Comparison of ENCODE assay signal across 8 cellular contexts in genomic region chr7:74206589-74207120, GRCh38. TPM values are rescaled to one million over a fixed set of nuclear protein-coding genes. Genes with fewer than 3 reads are reported as not detected.
DNase-seq lines count a peak whose midpoint lies in the region; ATAC-seq and TF ChIP-seq lines count a peak whose summit lies in the region.

No MANE protein-coding gene starts in this region.

- in situ Hi-C loops in KBM-7 (cut with MboI; ENCODE audit: low pct_unique_long_range_greater_than_20kb, low sequenced_read_pairs), result no loop called here

- TF ChIP-seq CTCF in RWPE2 (IDR thresholded peaks at IDR 0.05; ENCODE audit: poor library complexity, severe bottlenecking) (peak; percentile 95), fibroblast of villous mesenchyme (IDR thresholded peaks at IDR 0.05; ENCODE audit: insufficient read depth, low read depth, low read length) (peak; percentile 96), neutrophil (IDR thresholded peaks at IDR 0.05) (peak; percentile 97)

- no peak overlapping the region for H3K4me3 ChIP-seq in RWPE2 (ENCODE audit: severe bottlenecking)
- no peak overlapping the region for H3K4me3 ChIP-seq in fibroblast of villous mesenchyme (ENCODE audit: low read depth, low read length)
- H3K4me3 ChIP-seq in neutrophil (ENCODE audit: low read depth in 1 of 2, low read length in 1 of 2), result peak overlapping the region; percentile 33 to 52
- peak overlapping the region; percentile 70 to 75 for H3K4me3 ChIP-seq in stomach smooth muscle (ENCODE audit: low read length in 2 of 2)

- H3K27ac ChIP-seq in RWPE2 (ENCODE audit: poor library complexity, severe bottlenecking), result no peak overlapping the region
- H3K27ac ChIP-seq in neutrophil, result peak overlapping the region; percentile 46
- no peak overlapping the region for H3K27ac ChIP-seq in stomach smooth muscle (ENCODE audit: low read length)

- peak overlapping the region; percentile 47 to 48 for H3K9ac ChIP-seq in stomach smooth muscle (ENCODE audit: low read length in 2 of 2)

- H3K4me1 ChIP-seq in RWPE2 (ENCODE audit: insufficient read depth, poor library complexity, severe bottlenecking), result peaks cover 12% of the 10 kb centered on the region
- H3K4me1 ChIP-seq in neutrophil (ENCODE audit: control insufficient read depth in 1 of 2, insufficient read depth in 1 of 2, low read depth in 1 of 2, low read length in 1 of 2), result peaks cover 27 to 31% of the 10 kb centered on the region in 2 experiments
- H3K4me1 ChIP-seq in stomach smooth muscle (ENCODE audit: control insufficient read depth, insufficient read depth, low read length), result peaks cover 7% of the 10 kb centered on the region

- ATAC-seq in RWPE2 (ENCODE audit: low read depth), result peak; percentile 53
- no peak for ATAC-seq in HG03457 (IDR thresholded peaks at IDR 0.05; ENCODE audit: unreplicated experiment)

- no peaks in the 10 kb centered on the region for H3K9me3 ChIP-seq in RWPE2 (ENCODE audit: severe bottlenecking)
- no peaks in the 10 kb centered on the region for H3K9me3 ChIP-seq in neutrophil
- H3K9me3 ChIP-seq in stomach smooth muscle (ENCODE audit: control insufficient read depth in 2 of 2, low read length in 2 of 2), result no peaks in the 10 kb centered on the region

- DNase-seq in GM04503 (ENCODE audit: low read depth) (peak; percentile 9), KBM-7 (peak; percentile 86), RWPE2 (ENCODE audit: low spot score) (no peak), fibroblast of villous mesenchyme (ENCODE audit: low read depth) (peak; percentile 78)
- peak; percentile 61 for DNase-seq in activated effector memory CD4-positive, alpha-beta T cell treated with Interleukin-2 at 50 U/mL for 16 hours

- H3K27me3 ChIP-seq in RWPE2 (ENCODE audit: insufficient read depth, poor library complexity, severe bottlenecking) (no peaks in the 10 kb centered on the region), neutrophil (no peaks in the 10 kb centered on the region), stomach smooth muscle (ENCODE audit: control insufficient read depth in 1 of 2, insufficient read depth in 2 of 2, low read length in 2 of 2) (no peaks in the 10 kb centered on the region)

- no peaks in the 10 kb centered on the region for H3K36me3 ChIP-seq in RWPE2 (ENCODE audit: low read depth)
- H3K36me3 ChIP-seq in neutrophil, result no peaks in the 10 kb centered on the region
- H3K36me3 ChIP-seq in stomach smooth muscle (ENCODE audit: control insufficient read depth in 2 of 2, insufficient read depth in 2 of 2, low read length in 2 of 2), result no peaks in the 10 kb centered on the region

RNA-seq across cellular contexts. Expression of gene LAT2, which starts 3.2 kb away (rescaled TPM):
- 0.32 and 1.3 TPM in 2 replicates for total RNA-seq in fibroblast of villous mesenchyme

RNA-seq across cellular contexts. Expression of gene EIF4H, which starts 32.5 kb away (rescaled TPM):
- total RNA-seq in fibroblast of villous mesenchyme, result 248 and 293 TPM in 2 replicates

RNA-seq across cellular contexts. Expression of gene RFC2, which starts 47.5 kb away (rescaled TPM):
- 18.4 and 22.0 TPM in 2 replicates for total RNA-seq in fibroblast of villous mesenchyme

Comparison
In these comparisons a context has a peak if more than half of its experiments do, and no peak if none do; other contexts are left out.
1. H3K4me3 ChIP-seq: peak in neutrophil (2 of 2) and stomach smooth muscle (2 of 2); none in RWPE2 (single experiment) and fibroblast of villous mesenchyme (single experiment).
2. Peak in every context shown above with its lines, with median percentiles within 50 percentile points of each other: CTCF ChIP-seq.